In genomic region chr2:191108331-191108730, GRCh38 we compare ENCODE assay signal across 20 cellular contexts. TPM values are rescaled to one million over a fixed set of nuclear protein-coding genes. Genes with fewer than 3 reads are reported as not detected.
A peak's percentile ranks its signal among the peaks of the same experiment; 100 is the strongest.
DNase-seq lines count a peak whose midpoint lies in the region; ATAC-seq and TF ChIP-seq lines count a peak whose summit lies in the region.
"Had no signal": no experiment of that assay in that cellular context is flagged by ENCODE, and none has a peak within 500 bp of the region (broad histone marks: within the 10 kb centered on the region; RNA-seq: fewer than 3 reads in every experiment).

No MANE protein-coding gene starts in this region.

- no peak overlapping the region for H3K4me2 ChIP-seq in PC-3 (ENCODE audit: low read length)

- no peak overlapping the region for H3K27ac ChIP-seq in PC-3 (ENCODE audit: low read length)
- H3K27ac ChIP-seq: 22Rv1 had no signal

- peaks cover 15% of the 10 kb centered on the region for H3K36me3 Mint-ChIP-seq in activated naive CD4-positive, alpha-beta T cell treated with anti-CD3 and anti-CD28 coated beads for 36 hours (ENCODE audit: low read depth)
- H3K36me3 Mint-ChIP-seq in activated naive CD8-positive, alpha-beta T cell, result peaks cover 43% of the 10 kb centered on the region
- H3K36me3 Mint-ChIP-seq in stimulated activated effector memory CD8-positive, alpha-beta T cell treated with anti-CD3 and anti-CD28 coated beads, Interleukin-12 subunit alpha, Interleukin-12 subunit beta, amount 100 ng/mL, for 72 hours, result peaks cover 34% of the 10 kb centered on the region

- ATAC-seq in activated CD4-positive, CD25-positive, alpha-beta regulatory T cell treated with anti-CD3 and anti-CD28 coated beads, Interleukin-2, amount 50 U/mL, for 24 hours, result peak; percentile 29 to 31
- ATAC-seq in stimulated activated effector memory CD8-positive, alpha-beta T cell treated with anti-CD3 and anti-CD28 coated beads, Interleukin-12 subunit alpha, Interleukin-12 subunit beta, amount 100 ng/mL, for 72 hours, result peak; percentile 43
- no peak for ATAC-seq in PC-3
- ATAC-seq: Panc1 had no signal

- H3K9me3 ChIP-seq in PC-3 (ENCODE audit: low read length), result no peaks in the 10 kb centered on the region
- H3K9me3 ChIP-seq: BE2C had no signal

- intact Hi-C loops in activated naive CD4-positive, alpha-beta T cell treated with anti-CD3 and anti-CD28 coated beads for 36 hours (cut with micrococcal nuclease), result loop anchor here (1.0 kb wide), 1 partner anchor 49 kb away; no protein-coding TSS in a partner anchor
- intact Hi-C loops in PC-3 (cut with micrococcal nuclease), result no loop called here

- no TSS peak for BruUV-seq in PC-3 (replicated peaks; lab: Mats Ljungman, UMichigan)

- no peaks in the 10 kb centered on the region for H3F3A ChIP-seq in PC-3 (ENCODE audit: low read length, unreplicated experiment)

- H3K9ac ChIP-seq in PC-3 (ENCODE audit: low read length), result no peak overlapping the region

- H3K27ac Mint-ChIP-seq in activated naive CD4-positive, alpha-beta T cell treated with anti-CD3 and anti-CD28 coated beads for 36 hours, result peak overlapping the region; percentile 71
- peak overlapping the region; percentile 96 for H3K27ac Mint-ChIP-seq in activated naive CD8-positive, alpha-beta T cell
- peak overlapping the region; percentile 56 for H3K27ac Mint-ChIP-seq in stimulated activated effector memory CD8-positive, alpha-beta T cell treated with anti-CD3 and anti-CD28 coated beads, Interleukin-12 subunit alpha, Interleukin-12 subunit beta, amount 100 ng/mL, for 72 hours
- H3K27ac Mint-ChIP-seq: CD4-positive, alpha-beta T cell; HFFc6 had no signal

- H3K79me2 ChIP-seq in PC-3 (ENCODE audit: low read length), result no peaks in the 10 kb centered on the region

- H3K36me3 ChIP-seq in PC-3 (ENCODE audit: low read depth, low read length), result no peaks in the 10 kb centered on the region
- H3K36me3 ChIP-seq: BE2C had no signal

- H3K4me3 ChIP-seq in PC-3 (ENCODE audit: low read length), result no peak overlapping the region

- peak overlapping the region; percentile 8 for H3K4me3 Mint-ChIP-seq in activated naive CD4-positive, alpha-beta T cell treated with anti-CD3 and anti-CD28 coated beads for 36 hours
- H3K4me3 Mint-ChIP-seq in activated naive CD8-positive, alpha-beta T cell, result peak overlapping the region; percentile 24
- peak overlapping the region; percentile 22 for H3K4me3 Mint-ChIP-seq in stimulated activated effector memory CD8-positive, alpha-beta T cell treated with anti-CD3 and anti-CD28 coated beads, Interleukin-12 subunit alpha, Interleukin-12 subunit beta, amount 100 ng/mL, for 72 hours
- H3K4me3 Mint-ChIP-seq: CD4-positive, alpha-beta T cell; HFFc6 had no signal

- no peak for DNase-seq in activated CD4-positive, CD25-positive, alpha-beta regulatory T cell (lab: John Stamatoyannopoulos, UW)
- no peak for DNase-seq in activated naive CD4-positive, alpha-beta T cell treated with anti-CD3 and anti-CD28 coated beads for 36 hours
- DNase-seq in activated naive CD4-positive, alpha-beta T cell treated with Interleukin-2 at 50 U/mL for 16 hours, result no peak
- no peak for DNase-seq in stimulated activated effector memory CD8-positive, alpha-beta T cell treated with anti-CD3 and anti-CD28 coated beads, Interleukin-12 subunit alpha, Interleukin-12 subunit beta, amount 100 ng/mL, for 72 hours (ENCODE audit: low spot score in 2 of 2)
- DNase-seq in PC-3, result no peak
- DNase-seq in SKM-1 treated with dmso at 0.1 percent for 144 hours (lab: John Stamatoyannopoulos, UW; ENCODE audit: unreplicated experiment), result no peak
- DNase-seq: BE2C; Calu3; CD4-positive, alpha-beta T cell; DMS53; HFFc6; KG1; NCI-H1436 treated with DMSO at 0.1 percent for 48 hours; NCI-H2081; NCI-H510A treated with DMSO at 0.1 percent for 48 hours; NCI-H82 had no signal

- no peaks in the 10 kb centered on the region for H3K9me3 Mint-ChIP-seq in activated naive CD4-positive, alpha-beta T cell treated with anti-CD3 and anti-CD28 coated beads for 36 hours
- H3K9me3 Mint-ChIP-seq in activated naive CD8-positive, alpha-beta T cell (ENCODE audit: low read depth), result no peaks in the 10 kb centered on the region
- H3K9me3 Mint-ChIP-seq in stimulated activated effector memory CD8-positive, alpha-beta T cell treated with anti-CD3 and anti-CD28 coated beads, Interleukin-12 subunit alpha, Interleukin-12 subunit beta, amount 100 ng/mL, for 72 hours, result no peaks in the 10 kb centered on the region
- H3K9me3 Mint-ChIP-seq: CD4-positive, alpha-beta T cell; HFFc6 had no signal

- no peaks in the 10 kb centered on the region for H3K4me1 ChIP-seq in PC-3 (ENCODE audit: insufficient read depth, low read length)
- H3K4me1 ChIP-seq: BE2C had no signal

- CTCF ChIA-PET in activated naive CD4-positive, alpha-beta T cell treated with anti-CD3 and anti-CD28 coated beads for 36 hours (lab: Charles Lee), result interaction anchor here (1.3 to 1.4 kb wide), 2 partner anchors 20 to 56 kb away, joined by 3 to 4 read pairs; no protein-coding TSS in a partner anchor
- CTCF ChIA-PET in PC-3 (lab: Charles Lee), result no interaction called here

- no peaks in the 10 kb centered on the region for H4K20me1 ChIP-seq in PC-3 (ENCODE audit: low read length)

- no peaks in the 10 kb centered on the region for H3K27me3 Mint-ChIP-seq in activated naive CD4-positive, alpha-beta T cell treated with anti-CD3 and anti-CD28 coated beads for 36 hours (ENCODE audit: low read depth)
- H3K27me3 Mint-ChIP-seq in activated naive CD8-positive, alpha-beta T cell, result no peaks in the 10 kb centered on the region
- H3K27me3 Mint-ChIP-seq: CD4-positive, alpha-beta T cell had no signal

- no peak overlapping the region for H2AFZ ChIP-seq in PC-3 (ENCODE audit: low read length)

- peaks cover 78% of the 10 kb centered on the region for H3K4me1 Mint-ChIP-seq in activated naive CD4-positive, alpha-beta T cell treated with anti-CD3 and anti-CD28 coated beads for 36 hours (ENCODE audit: low read depth)
- H3K4me1 Mint-ChIP-seq in activated naive CD8-positive, alpha-beta T cell (ENCODE audit: low read depth), result peaks cover 83% of the 10 kb centered on the region
- peaks cover 62% of the 10 kb centered on the region for H3K4me1 Mint-ChIP-seq in stimulated activated effector memory CD8-positive, alpha-beta T cell treated with anti-CD3 and anti-CD28 coated beads, Interleukin-12 subunit alpha, Interleukin-12 subunit beta, amount 100 ng/mL, for 72 hours

- POLR2A ChIA-PET in PC-3 (lab: Charles Lee; ENCODE audit: unreplicated experiment), result no interaction called here

- 0 out of 2 replicates have a peak, but pooled peaks cover 3% of the 10 kb centered on the region for H3K9me2 ChIP-seq in PC-3 (replicated peaks; ENCODE audit: low read length)

- no peaks in the 10 kb centered on the region for H3K27me3 ChIP-seq in PC-3 (ENCODE audit: low read length)
- H3K27me3 ChIP-seq: BE2C had no signal

- TF ChIP-seq CTCF in PC-3 (conservative IDR thresholded peaks at IDR 0.05; ENCODE audit: low read depth, low read length), result no peak

RNA-seq across cellular contexts. Expression of gene STAT4, which starts 42.5 kb away (rescaled TPM):
- total RNA-seq in activated naive CD4-positive, alpha-beta T cell treated with anti-CD3 and anti-CD28 coated beads for 36 hours, result 10 to 100 TPM; 53.9 to 54.6 TPM
- total RNA-seq in PC-3 (2014; rRNA removed), result 1.6 and 2.2 TPM in 2 replicates

Comparison
In these comparisons a context has a peak if more than half of its experiments do, and no peak if none do; other contexts are left out.
1. RNA of gene STAT4, which starts 42.5 kb away (total RNA-seq): 53.9 to 54.6 TPM in activated naive CD4-positive, alpha-beta T cell treated with anti-CD3 and anti-CD28 coated beads for 36 hours; 1.6 to 2.2 TPM in PC-3; every median in the first group is over 10 times any median in the second.
2. Peak in every context shown above with its lines, with median percentiles within 50 percentile points of each other: H3K27ac Mint-ChIP-seq and H3K4me3 Mint-ChIP-seq.